Comparison of ENCODE assay signal across 9 cellular contexts in genomic region chr16:22124583-22125284, GRCh38. TPM values are rescaled to one million over a fixed set of nuclear protein-coding genes. Genes with fewer than 3 reads are reported as not detected.
"Had no signal": no experiment of that assay in that cellular context is flagged by ENCODE, and none has a peak within 500 bp of the region (broad histone marks: within the 10 kb centered on the region; RNA-seq: fewer than 3 reads in every experiment).

No MANE protein-coding gene starts in this region.

- FAIRE-seq: HTR-8/SVneo had no signal

- H3K9ac ChIP-seq: KMS-11 had no signal

- DNase-seq: IMR-90, KBM-7, KG1 had no signal

- H3K4me2 ChIP-seq: KMS-11 had no signal

- H3K27ac ChIP-seq: HL-60, KMS-11 had no signal

- H3K27ac Mint-ChIP-seq: IgD-negative memory B cell had no signal

- H3K4me3 Mint-ChIP-seq: IgD-negative memory B cell had no signal

RNA-seq across cellular contexts. Expression of gene VWA3A, which starts 32.4 kb away (rescaled TPM):
- total RNA-seq: HT-29, HT1080, IMR-90 had no signal
- polyA plus RNA-seq: IgD-negative memory B cell, IMR-90 had no signal

RNA-seq across cellular contexts. Expression of gene SDR42E2, which starts 37.6 kb away (rescaled TPM):
- total RNA-seq: HT1080, IMR-90 had no signal
- polyA plus RNA-seq: IMR-90 had no signal
